In the genomic region with DNA sequence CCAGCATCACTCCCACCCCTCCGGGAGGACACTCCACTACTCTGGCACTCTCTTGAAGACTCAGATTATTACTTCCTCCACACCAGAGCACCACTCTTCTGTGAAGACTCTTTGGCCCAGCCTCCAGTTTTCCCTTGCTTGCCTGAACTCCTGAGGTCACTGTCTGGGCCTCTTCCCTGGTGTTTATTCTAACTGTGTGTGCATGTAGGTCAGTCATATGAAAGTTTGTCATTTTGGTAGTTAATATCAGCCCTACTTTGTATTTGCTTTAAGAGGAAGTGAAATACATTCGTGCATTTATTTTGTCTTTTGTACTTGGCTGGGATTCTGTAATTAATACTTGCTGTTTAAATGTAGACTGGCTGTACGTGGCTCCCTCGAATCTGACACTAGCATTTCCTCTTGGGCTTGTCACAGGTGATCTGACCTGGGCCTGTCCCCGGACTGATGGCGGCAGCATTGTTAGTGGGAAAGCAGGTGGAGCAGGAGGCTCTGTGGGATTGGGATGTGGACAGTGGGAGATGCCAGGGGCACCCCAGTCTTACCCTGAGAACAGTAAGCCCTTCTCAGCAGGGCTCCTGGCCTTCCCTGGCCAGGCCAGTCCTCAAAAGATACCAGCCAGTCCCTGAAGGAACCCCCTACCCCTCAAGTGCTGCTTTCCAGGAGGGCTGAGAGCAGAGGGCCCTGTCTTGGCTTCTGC, we compare ENCODE assay signal across 14 cellular contexts.
A peak's percentile ranks its signal among the peaks of the same experiment; 100 is the strongest.
DNase-seq lines count a peak whose midpoint lies in the region; ATAC-seq, FAIRE-seq and TF ChIP-seq lines count a peak whose summit lies in the region.
"Had no signal": no experiment of that assay in that cellular context is flagged by ENCODE, and none has a peak within 500 bp of the region (broad histone marks: within the 10 kb centered on the region; RNA-seq: fewer than 3 reads in every experiment).

No MANE protein-coding gene starts in this region.

- TF ChIP-seq RAD21 in HepG2 (CRISPR knock-in tag; IDR thresholded peaks at IDR 0.05) = no peak

- DNase-seq in HepG2 (ENCODE audit: low spot score) (no peak), retina (no peak), frontal cortex (ENCODE audit: low spot score in 2 of 2) (no peak), hepatic stellate cell (ENCODE audit: low spot score) (no peak)
- DNase-seq: activated naive CD8-positive, alpha-beta T cell treated with anti-CD3 and anti-CD28 coated beads, Interleukin-2, amount 50 U/mL, for 24 hours; activated T-cell treated with anti-CD3 and anti-CD28 coated beads, Interleukin-2, amount 50 U/mL, for 4 hours; NCI-H1417 treated with DMSO at 0.1 percent for 48 hours; SJCRH30; stimulated activated naive CD8-positive, alpha-beta T cell treated with anti-CD3 and anti-CD28 coated beads, Interleukin-15, Interleukin-2, amounts not matched to agents 100 U/mL and 50 U/mL, for 24 hours; T-helper 9 cell had no signal

- H3K4me1 ChIP-seq in HepG2 (ENCODE audit: insufficient read depth, low read length) = peaks cover 15% of the 10 kb centered on the region

- H3K9me3 ChIP-seq in HepG2 (ENCODE audit: low read length) = no peaks in the 10 kb centered on the region
- H3K9me3 ChIP-seq: SJCRH30 had no signal

- no peaks in the 10 kb centered on the region for H3K36me3 ChIP-seq in HepG2 (replicated peaks in 1 of 2; ENCODE audit: control insufficient read depth in 1 of 2, insufficient read depth in 2 of 2, low read length in 2 of 2)
- H3K36me3 ChIP-seq: SJCRH30 had no signal

- no peak overlapping the region for H3K4me3 ChIP-seq in HepG2 (replicated peaks in 1 of 3; ENCODE audit: insufficient read depth in 1 of 3, low read depth in 2 of 3, low read length in 3 of 3)
- H3K4me3 ChIP-seq: SJCRH30 had no signal

- TF ChIP-seq EP300 in HepG2 (IDR thresholded peaks at IDR 0.05; ENCODE audit: low read depth in 2 of 2, low read length in 2 of 2) = no peak
- no peak for TF ChIP-seq EP300 in HepG2 (CRISPR knock-in tag; IDR thresholded peaks at IDR 0.05; ENCODE audit: borderline replicate concordance)

- H3K27ac ChIP-seq in VCaP = peak overlapping the region; percentile 61
- H3K27ac ChIP-seq in HepG2 (ENCODE audit: extremely low read length, insufficient read depth, low read length) = no peak overlapping the region
- H3K27ac ChIP-seq: SJCRH30 had no signal

- no peaks in the 10 kb centered on the region for H3K79me2 ChIP-seq in HepG2 (ENCODE audit: insufficient read depth, low read length)

- 33% methylated on average over 6 of the region's 6 CpGs for WGBS in HepG2 (ENCODE audit: low lambda C conversion rate)

- no TSS peak for BruUV-seq in HepG2 (replicated peaks; lab: Mats Ljungman, UMichigan)

- no peak for FAIRE-seq in HepG2 (lab: Jason Lieb, UNC)
- FAIRE-seq in frontal cortex (lab: Jason Lieb, UNC) = no peak
- FAIRE-seq: small intestine had no signal

- ATAC-seq in GM18907 (IDR thresholded peaks at IDR 0.05; ENCODE audit: unreplicated experiment) = peak; percentile 39
- peak; percentile 14; the same call in 2 of the 3 replicates for ATAC-seq in HepG2
- ATAC-seq in HG02970 (IDR thresholded peaks at IDR 0.05; ENCODE audit: low FRiP score, unreplicated experiment) = no peak
- ATAC-seq: activated naive CD8-positive, alpha-beta T cell treated with anti-CD3 and anti-CD28 coated beads, Interleukin-2, amount 50 U/mL, for 24 hours; activated T-cell treated with anti-CD3 and anti-CD28 coated beads, Interleukin-2, amount 50 U/mL, for 4 hours; stimulated activated naive CD8-positive, alpha-beta T cell treated with anti-CD3 and anti-CD28 coated beads, Interleukin-15, Interleukin-2, amounts not matched to agents 100 U/mL and 50 U/mL, for 24 hours had no signal

- intact Hi-C loops in HepG2 (cut with micrococcal nuclease; ENCODE audit: unreplicated experiment) = no loop called here

- H3K4me2 ChIP-seq in HepG2 (ENCODE audit: low read depth, low read length) = no peak overlapping the region

- CTCF ChIA-PET in HepG2 (lab: Yijun Ruan, JAX; ENCODE audit: low intra/inter-chr PET ratio, low total read pairs) = no interaction called here

- POLR2A ChIA-PET in HepG2 (lab: Yijun Ruan, JAX) = no interaction called here

- H3K9ac ChIP-seq in HepG2 (ENCODE audit: insufficient read depth, low read depth, low read length) = no peak overlapping the region

- H4K20me1 ChIP-seq in HepG2 (ENCODE audit: insufficient read depth, low read length) = no peaks in the 10 kb centered on the region

- in situ Hi-C loops in HepG2 (cut with HindIII; ENCODE audit: extremely low pct_ligation_motif_present, low pct_unique_long_range_greater_than_20kb) = no loop called here

- peaks cover 0 to 24% of the 10 kb centered on the region in 2 experiments; a peak in 3 of 5 replicates for H3K27me3 ChIP-seq in HepG2 (ENCODE audit: control insufficient read depth in 1 of 2, insufficient read depth in 2 of 2, low read length in 2 of 2)
- H3K27me3 ChIP-seq: SJCRH30 had no signal

- TF ChIP-seq CTCF in VCaP (conservative IDR thresholded peaks at IDR 0.05) (no peak), HepG2 (CRISPR knock-in tag; IDR thresholded peaks at IDR 0.05) (no peak)

- H2AFZ ChIP-seq in HepG2 (ENCODE audit: low read length) = no peak overlapping the region

- no peak for TF ChIP-seq POLR2A in HepG2 (IDR thresholded peaks at IDR 0.05; ENCODE audit: insufficient read depth in 1 of 2, low read depth in 2 of 2, low read length in 2 of 2)

TF ChIP-seq in HepG2, 621 proteins besides CTCF, POLR2A, EP300 and RAD21:
- TF ChIP-seq ZNF251 (CRISPR knock-in tag; IDR thresholded peaks at IDR 0.05) = no peak
- TF ChIP-seq ZNF781 (CRISPR knock-in tag; IDR thresholded peaks at IDR 0.05; ENCODE audit: borderline replicate concordance, not compliant biosample characterization) = no peak
- no peak for TF ChIP-seq PRDM10 (CRISPR knock-in tag; IDR thresholded peaks at IDR 0.05; ENCODE audit: low read depth)
- TF ChIP-seq ZNF354B (CRISPR knock-in tag; IDR thresholded peaks at IDR 0.05) = no peak
- no peak for TF ChIP-seq BRCA1 (CRISPR knock-in tag; IDR thresholded peaks at IDR 0.05)
- TF ChIP-seq ZNF766 (CRISPR knock-in tag; IDR thresholded peaks at IDR 0.05; ENCODE audit: borderline replicate concordance) = no peak
